ENCODE assay signal across 24 cellular contexts in the genomic region with DNA sequence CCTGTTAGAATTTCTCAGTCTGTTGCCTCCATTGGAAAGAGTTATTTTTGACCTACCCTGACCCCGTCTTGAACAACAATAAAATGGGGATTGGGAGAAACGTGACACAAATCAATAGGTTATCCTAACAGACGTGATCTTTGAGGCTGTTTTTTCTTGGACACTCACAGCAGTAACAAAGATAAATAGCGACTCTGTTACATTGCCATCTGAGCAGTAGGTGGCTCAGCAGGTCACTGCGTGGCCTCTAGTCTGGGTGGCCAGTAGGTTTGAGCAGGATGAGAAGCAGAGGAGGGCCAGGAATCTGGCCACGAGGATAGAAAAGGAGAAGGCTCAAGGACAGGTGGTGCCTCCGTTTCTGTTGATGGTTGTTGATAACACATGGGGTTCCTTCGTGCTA.
"Had no signal": no experiment of that assay in that cellular context is flagged by ENCODE, and none has a peak within 500 bp of the region (broad histone marks: within the 10 kb centered on the region; RNA-seq: fewer than 3 reads in every experiment).

No MANE protein-coding gene starts in this region.

- DNase-seq: colonic mucosa; cortex of kidney; effector CD8-positive, alpha-beta T cell; effector memory CD8-positive, alpha-beta T cell; endodermal cell; erythroblast; esophagus squamous epithelium; foreskin fibroblast; foreskin melanocyte; gastrocnemius medialis; glutamatergic neuron; head of caudate nucleus; heart right ventricle; hippocampal formation; left cardiac atrium; left ventricle myocardium inferior; lower lobe of right lung; mesenchymal stem cell; midbrain had no signal

- H3K36me3 ChIP-seq: colonic mucosa, esophagus squamous epithelium, gastrocnemius medialis, heart right ventricle, left ventricle myocardium inferior, lower lobe of right lung had no signal

- H3K4me3 ChIP-seq: colonic mucosa, esophagus squamous epithelium, gastrocnemius medialis, heart right ventricle, left ventricle myocardium inferior, lower lobe of right lung had no signal

- H3K27me3 ChIP-seq: colonic mucosa, gastrocnemius medialis had no signal

- FAIRE-seq: endometrium, islet of Langerhans, keratinocyte had no signal

- H3K4me1 ChIP-seq: colonic mucosa, esophagus squamous epithelium, gastrocnemius medialis, left ventricle myocardium inferior, lower lobe of right lung had no signal

- H3K27ac ChIP-seq: colonic mucosa, epithelial cell of prostate, esophagus squamous epithelium, gastrocnemius medialis, heart right ventricle, left ventricle myocardium inferior, lower lobe of right lung had no signal

- H3K9me3 ChIP-seq: colonic mucosa, esophagus squamous epithelium, gastrocnemius medialis, heart right ventricle, left ventricle myocardium inferior, lower lobe of right lung had no signal

- ATAC-seq: effector memory CD8-positive, alpha-beta T cell; esophagus mucosa; gastrocnemius medialis; heart right ventricle; left cardiac atrium; lower lobe of right lung had no signal
